ENCODE assay signal across 10 cellular contexts in genomic region chr5:90015584-90016018, GRCh38.
A peak's percentile ranks its signal among the peaks of the same experiment; 100 is the strongest.
DNase-seq lines count a peak whose midpoint lies in the region; ATAC-seq and TF ChIP-seq lines count a peak whose summit lies in the region.
"Had no signal": no experiment of that assay in that cellular context is flagged by ENCODE, and none has a peak within 500 bp of the region (broad histone marks: within the 10 kb centered on the region; RNA-seq: fewer than 3 reads in every experiment).

No MANE protein-coding gene starts in this region.

- H3K4me3 ChIP-seq in left lung = no peak overlapping the region

- H3K36me3 Mint-ChIP-seq in type B pancreatic cell = no peaks in the 10 kb centered on the region

- no peaks in the 10 kb centered on the region for H3K27me3 ChIP-seq in left lung

- peak; percentile 7 for DNase-seq in NAMALWA (ENCODE audit: low spot score)
- no peak for DNase-seq in left lung
- no peak for DNase-seq in NCI-H1105 treated with DMSO at 0.1 percent for 48 hours (lab: John Stamatoyannopoulos, UW)
- DNase-seq in NCI-H446 (lab: John Stamatoyannopoulos, UW) = no peak
- no peak for DNase-seq in ecto neural progenitor cell (ENCODE audit: low spot score)
- no peak for DNase-seq in type B pancreatic cell (ENCODE audit: extremely low spot score, unreplicated experiment)

- no peaks in the 10 kb centered on the region for H3K9me3 Mint-ChIP-seq in type B pancreatic cell

- no peaks in the 10 kb centered on the region for H3K4me1 Mint-ChIP-seq in type B pancreatic cell (ENCODE audit: unreplicated experiment)
- H3K4me1 Mint-ChIP-seq: central memory CD8-positive, alpha-beta T cell had no signal

- no peak overlapping the region for H3K4me3 Mint-ChIP-seq in type B pancreatic cell
- H3K4me3 Mint-ChIP-seq: central memory CD8-positive, alpha-beta T cell had no signal

- H3K9me3 ChIP-seq in left lung = no peaks in the 10 kb centered on the region

- no peak for TF ChIP-seq CTCF in left lung (IDR thresholded peaks at IDR 0.05)
- TF ChIP-seq CTCF in type B pancreatic cell (conservative IDR thresholded peaks at IDR 0.05) = no peak

- H3K27me3 Mint-ChIP-seq in type B pancreatic cell = no peaks in the 10 kb centered on the region
- H3K27me3 Mint-ChIP-seq: central memory CD8-positive, alpha-beta T cell had no signal

- H3K27ac Mint-ChIP-seq in type B pancreatic cell = no peak overlapping the region

- intact Hi-C loops in left lung (cut with DNase I) = no loop called here

- H3K27ac ChIP-seq in left lung = peak overlapping the region in 1 of 2 donors; percentile 21
- H3K27ac ChIP-seq: HL-60 had no signal

- ATAC-seq in GM18508 (IDR thresholded peaks at IDR 0.05; ENCODE audit: insufficient read depth, unreplicated experiment) (peak; percentile 85), HG02571 (IDR thresholded peaks at IDR 0.05; ENCODE audit: unreplicated experiment) (peak; percentile 88), left lung (peak; percentile 72)

- H3K4me1 ChIP-seq in left lung = peaks cover 0 to 8% of the 10 kb centered on the region in 2 donors

- no peaks in the 10 kb centered on the region for H3K36me3 ChIP-seq in left lung
